ENCODE assay signal across 29 cellular contexts in genomic region chr6:169623975-169624374, GRCh38.
"Had no signal": no experiment of that assay in that cellular context is flagged by ENCODE, and none has a peak within 500 bp of the region (broad histone marks: within the 10 kb centered on the region; RNA-seq: fewer than 3 reads in every experiment).

No MANE protein-coding gene starts in this region.

- H3K4me3 ChIP-seq: Peyer's patch, SJCRH30 had no signal

- H3K4me1 Mint-ChIP-seq: activated T-helper 17 cell treated with anti-CD3 and anti-CD28 coated beads, Interleukin-2, amount 50 U/mL, for 72 hours had no signal

- H3K4me1 ChIP-seq: Peyer's patch had no signal

- H3K27me3 Mint-ChIP-seq: activated CD4-positive, alpha-beta memory T cell treated with anti-CD3 and anti-CD28 coated beads for 36 hours; activated CD4-positive, alpha-beta T cell treated with anti-CD3 and anti-CD28 coated beads, Interleukin-2, amount 10 ng/mL, durations not matched to agents 7 days and 5 days; activated naive CD8-positive, alpha-beta T cell; activated T-helper 17 cell treated with anti-CD3 and anti-CD28 coated beads, Interleukin-2, amount 50 U/mL, for 72 hours had no signal

- H3K4me2 ChIP-seq: SK-N-SH had no signal

- H3K9ac ChIP-seq: SK-N-SH had no signal

- H3K9me3 Mint-ChIP-seq: activated CD4-positive, alpha-beta memory T cell treated with anti-CD3 and anti-CD28 coated beads for 36 hours; activated naive CD4-positive, alpha-beta T cell treated with anti-CD3 and anti-CD28 coated beads for 36 hours; activated T-cell treated with anti-CD3 and anti-CD28 coated beads, Interleukin-2, amount 50 U/mL, for 4 hours; activated T-helper 17 cell treated with anti-CD3 and anti-CD28 coated beads, Interleukin-2, amount 50 U/mL, for 72 hours had no signal

- H3K27me3 ChIP-seq: Peyer's patch, SJCRH30 had no signal

- DNase-seq: activated CD4-positive, alpha-beta memory T cell treated with anti-CD3 and anti-CD28 coated beads for 36 hours; activated CD4-positive, alpha-beta T cell treated with anti-CD3 and anti-CD28 coated beads, Interleukin-2, amount 10 ng/mL, durations not matched to agents 7 days and 5 days; activated CD4-positive, CD25-positive, alpha-beta regulatory T cell; activated CD8-positive, alpha-beta memory T cell treated with anti-CD3 and anti-CD28 coated beads for 24 hours; activated gamma-delta T cell; activated naive CD4-positive, alpha-beta T cell treated with anti-CD3 and anti-CD28 coated beads for 36 hours; activated T-cell treated with anti-CD3 and anti-CD28 coated beads, Interleukin-2, amount 50 U/mL, for 4 hours; amygdala; caudate nucleus; Karpas-422; MM.1S; NCI-H1105; NCI-H1436; NCI-H1694 treated with DMSO at 0.1 percent for 48 hours; NCI-H2029 treated with DMSO at 0.1 percent for 48 hours; NCI-H345; NCI-H510A; NCI-H526 treated with DMSO at 0.1 percent for 48 hours; NCI-H82; OCI-M1; Peyer's patch; Right ventricle myocardium superior; SJCRH30; SK-N-SH; T-helper 1 cell had no signal

- H3K27ac ChIP-seq: Peyer's patch, RWPE1, SJCRH30, VCaP had no signal

- H3K4me3 Mint-ChIP-seq: activated CD4-positive, alpha-beta memory T cell treated with anti-CD3 and anti-CD28 coated beads for 36 hours; activated CD4-positive, alpha-beta T cell treated with anti-CD3 and anti-CD28 coated beads, Interleukin-2, amount 10 ng/mL, durations not matched to agents 7 days and 5 days; activated naive CD4-positive, alpha-beta T cell treated with anti-CD3 and anti-CD28 coated beads for 36 hours; activated naive CD8-positive, alpha-beta T cell; activated T-cell treated with anti-CD3 and anti-CD28 coated beads, Interleukin-2, amount 50 U/mL, for 4 hours; activated T-helper 17 cell treated with anti-CD3 and anti-CD28 coated beads, Interleukin-2, amount 50 U/mL, for 72 hours had no signal

- ATAC-seq: activated T-cell treated with anti-CD3 and anti-CD28 coated beads, Interleukin-2, amount 50 U/mL, for 4 hours; activated T-helper 17 cell treated with anti-CD3 and anti-CD28 coated beads, Interleukin-2, amount 50 U/mL, for 72 hours had no signal

- H3K27ac Mint-ChIP-seq: activated CD4-positive, alpha-beta memory T cell treated with anti-CD3 and anti-CD28 coated beads for 36 hours; activated CD4-positive, alpha-beta T cell treated with anti-CD3 and anti-CD28 coated beads, Interleukin-2, amount 10 ng/mL, durations not matched to agents 7 days and 5 days; activated naive CD4-positive, alpha-beta T cell treated with anti-CD3 and anti-CD28 coated beads for 36 hours; activated naive CD8-positive, alpha-beta T cell; activated T-helper 17 cell treated with anti-CD3 and anti-CD28 coated beads, Interleukin-2, amount 50 U/mL, for 72 hours had no signal

- H3K36me3 ChIP-seq: Peyer's patch had no signal

- H3K9me3 ChIP-seq: Peyer's patch, SJCRH30, SK-N-SH had no signal
